ENCODE assay signal across 1 cellular context in the genomic region with DNA sequence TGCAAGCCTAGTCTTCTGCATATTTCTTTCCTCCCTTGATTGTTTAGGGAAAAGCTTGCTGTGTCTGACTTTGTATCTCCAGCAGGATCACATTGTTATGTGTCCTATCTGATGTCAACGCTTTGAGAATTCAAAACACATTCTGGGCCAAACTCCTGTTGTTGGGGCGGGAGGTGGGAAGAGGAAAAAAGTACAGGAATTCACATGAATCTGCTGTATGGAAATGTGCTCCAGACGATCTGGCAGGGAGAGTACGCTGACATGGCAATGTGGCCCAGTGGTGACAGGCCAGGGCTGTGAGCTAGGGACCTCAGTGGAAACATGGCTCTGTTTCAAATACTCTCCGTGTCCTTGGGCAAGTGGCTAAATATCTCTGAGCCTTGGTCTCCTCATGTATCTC.
TF ChIP-seq lines count a peak whose summit lies in the region.

No MANE protein-coding gene starts in this region.

TF ChIP-seq in GM23338, 12 proteins besides CTCF, POLR2A, EP300 and RAD21 (continued from another document):
- TF ChIP-seq, protein P1, sequence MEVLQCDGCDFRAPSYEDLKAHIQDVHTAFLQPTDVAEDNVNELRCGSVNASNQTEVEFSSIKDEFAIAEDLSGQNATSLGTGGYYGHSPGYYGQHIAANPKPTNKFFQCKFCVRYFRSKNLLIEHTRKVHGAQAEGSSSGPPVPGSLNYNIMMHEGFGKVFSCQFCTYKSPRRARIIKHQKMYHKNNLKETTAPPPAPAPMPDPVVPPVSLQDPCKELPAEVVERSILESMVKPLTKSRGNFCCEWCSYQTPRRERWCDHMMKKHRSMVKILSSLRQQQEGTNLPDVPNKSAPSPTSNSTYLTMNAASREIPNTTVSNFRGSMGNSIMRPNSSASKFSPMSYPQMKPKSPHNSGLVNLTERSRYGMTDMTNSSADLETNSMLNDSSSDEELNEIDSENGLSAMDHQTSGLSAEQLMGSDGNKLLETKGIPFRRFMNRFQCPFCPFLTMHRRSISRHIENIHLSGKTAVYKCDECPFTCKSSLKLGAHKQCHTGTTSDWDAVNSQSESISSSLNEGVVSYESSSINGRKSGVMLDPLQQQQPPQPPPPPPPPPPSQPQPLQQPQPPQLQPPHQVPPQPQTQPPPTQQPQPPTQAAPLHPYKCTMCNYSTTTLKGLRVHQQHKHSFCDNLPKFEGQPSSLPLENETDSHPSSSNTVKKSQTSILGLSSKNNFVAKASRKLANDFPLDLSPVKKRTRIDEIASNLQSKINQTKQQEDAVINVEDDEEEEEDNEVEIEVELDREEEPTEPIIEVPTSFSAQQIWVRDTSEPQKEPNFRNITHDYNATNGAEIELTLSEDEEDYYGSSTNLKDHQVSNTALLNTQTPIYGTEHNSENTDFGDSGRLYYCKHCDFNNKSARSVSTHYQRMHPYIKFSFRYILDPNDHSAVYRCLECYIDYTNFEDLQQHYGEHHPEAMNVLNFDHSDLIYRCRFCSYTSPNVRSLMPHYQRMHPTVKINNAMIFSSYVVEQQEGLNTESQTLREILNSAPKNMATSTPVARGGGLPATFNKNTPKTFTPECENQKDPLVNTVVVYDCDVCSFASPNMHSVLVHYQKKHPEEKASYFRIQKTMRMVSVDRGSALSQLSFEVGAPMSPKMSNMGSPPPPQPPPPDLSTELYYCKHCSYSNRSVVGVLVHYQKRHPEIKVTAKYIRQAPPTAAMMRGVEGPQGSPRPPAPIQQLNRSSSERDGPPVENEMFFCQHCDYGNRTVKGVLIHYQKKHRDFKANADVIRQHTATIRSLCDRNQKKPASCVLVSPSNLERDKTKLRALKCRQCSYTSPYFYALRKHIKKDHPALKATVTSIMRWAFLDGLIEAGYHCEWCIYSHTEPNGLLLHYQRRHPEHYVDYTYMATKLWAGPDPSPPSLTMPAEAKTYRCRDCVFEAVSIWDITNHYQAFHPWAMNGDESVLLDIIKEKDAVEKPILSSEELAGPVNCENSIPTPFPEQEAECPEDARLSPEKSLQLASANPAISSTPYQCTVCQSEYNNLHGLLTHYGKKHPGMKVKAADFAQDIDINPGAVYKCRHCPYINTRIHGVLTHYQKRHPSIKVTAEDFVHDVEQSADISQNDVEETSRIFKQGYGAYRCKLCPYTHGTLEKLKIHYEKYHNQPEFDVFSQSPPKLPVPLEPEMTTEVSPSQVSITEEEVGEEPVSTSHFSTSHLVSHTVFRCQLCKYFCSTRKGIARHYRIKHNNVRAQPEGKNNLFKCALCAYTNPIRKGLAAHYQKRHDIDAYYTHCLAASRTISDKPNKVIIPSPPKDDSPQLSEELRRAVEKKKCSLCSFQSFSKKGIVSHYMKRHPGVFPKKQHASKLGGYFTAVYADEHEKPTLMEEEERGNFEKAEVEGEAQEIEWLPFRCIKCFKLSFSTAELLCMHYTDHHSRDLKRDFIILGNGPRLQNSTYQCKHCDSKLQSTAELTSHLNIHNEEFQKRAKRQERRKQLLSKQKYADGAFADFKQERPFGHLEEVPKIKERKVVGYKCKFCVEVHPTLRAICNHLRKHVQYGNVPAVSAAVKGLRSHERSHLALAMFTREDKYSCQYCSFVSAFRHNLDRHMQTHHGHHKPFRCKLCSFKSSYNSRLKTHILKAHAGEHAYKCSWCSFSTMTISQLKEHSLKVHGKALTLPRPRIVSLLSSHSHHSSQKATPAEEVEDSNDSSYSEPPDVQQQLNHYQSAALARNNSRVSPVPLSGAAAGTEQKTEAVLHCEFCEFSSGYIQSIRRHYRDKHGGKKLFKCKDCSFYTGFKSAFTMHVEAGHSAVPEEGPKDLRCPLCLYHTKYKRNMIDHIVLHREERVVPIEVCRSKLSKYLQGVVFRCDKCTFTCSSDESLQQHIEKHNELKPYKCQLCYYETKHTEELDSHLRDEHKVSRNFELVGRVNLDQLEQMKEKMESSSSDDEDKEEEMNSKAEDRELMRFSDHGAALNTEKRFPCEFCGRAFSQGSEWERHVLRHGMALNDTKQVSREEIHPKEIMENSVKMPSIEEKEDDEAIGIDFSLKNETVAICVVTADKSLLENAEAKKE (CRISPR knock-in tag; IDR thresholded peaks at IDR 0.05): 0 out of 2 replicates have a peak, but pooled peaks have one; percentile 16
- no peak for TF ChIP-seq NANOG (IDR thresholded peaks at IDR 0.05; ENCODE audit: borderline replicate concordance)
